ENCODE assay signal across 8 cellular contexts in genomic region chr5:168987540-168988300, GRCh38.
DNase-seq lines count a peak whose midpoint lies in the region; ATAC-seq and FAIRE-seq lines count a peak whose summit lies in the region.

No MANE protein-coding gene starts in this region.

- DNase-seq in AML-193 (lab: John Stamatoyannopoulos, UW) (peak; percentile 11 to 33), HT1080 (ENCODE audit: low read depth) (peak; percentile 41), RCC 7860 (ENCODE audit: low spot score) (peak; percentile 49), glomerular endothelial cell (ENCODE audit: extremely low read depth, low read depth, low spot score) (peak; percentile 10), posterior cingulate gyrus (peak; percentile 54 to 96 (median 80))
- DNase-seq in activated effector memory CD4-positive, alpha-beta T cell treated with Interleukin-2 at 50 U/mL for 16 hours = peak; percentile 10

- peak; percentile 74 for FAIRE-seq in RCC 7860 (lab: Jason Lieb, UNC)

- ATAC-seq in GM18868 (IDR thresholded peaks at IDR 0.05; ENCODE audit: unreplicated experiment) = peak; percentile 60
- no peak for ATAC-seq in GM19324 (IDR thresholded peaks at IDR 0.05; ENCODE audit: low FRiP score, unreplicated experiment)

- intact Hi-C loops in posterior cingulate gyrus (cut with DNase I) = loop anchor here (1.0 to 2.0 kb wide), 2 partner anchors 315 to 595 kb away; partner anchors contain the start of gene SPDL1

Comparison
In these comparisons a context has a peak if more than half of its experiments do, and no peak if none do; other contexts are left out.
1. DNase-seq: peak in every context shown above with its lines; median percentile 80 in posterior cingulate gyrus; 49 in RCC 7860; 41 in HT1080; 22 in AML-193; 10 in activated effector memory CD4-positive, alpha-beta T cell treated with Interleukin-2 at 50 U/mL for 16 hours; 10 in glomerular endothelial cell.